In genomic region chr6:53361549-53362031, GRCh38 we compare ENCODE assay signal across 7 cellular contexts. TPM values are rescaled to one million over a fixed set of nuclear protein-coding genes. Genes with fewer than 3 reads are reported as not detected.
DNase-seq lines count a peak whose midpoint lies in the region; ATAC-seq and TF ChIP-seq lines count a peak whose summit lies in the region.

No MANE protein-coding gene starts in this region.

- H3K4me1 ChIP-seq in RWPE2 (ENCODE audit: insufficient read depth, poor library complexity, severe bottlenecking) (peaks cover 14% of the 10 kb centered on the region), skeletal muscle satellite cell (ENCODE audit: control insufficient read depth, insufficient read depth, low read length) (peaks cover 34% of the 10 kb centered on the region)

- peak overlapping the region; percentile 19 for H3K4me2 ChIP-seq in skeletal muscle satellite cell (ENCODE audit: low read length)

- TF ChIP-seq CTCF in RWPE2 (IDR thresholded peaks at IDR 0.05; ENCODE audit: poor library complexity, severe bottlenecking): no peak

- peak; percentile 27 for DNase-seq in H4 (ENCODE audit: low spot score)
- DNase-seq in RWPE2 (ENCODE audit: low spot score): no peak
- peak; percentile 70 for DNase-seq in astrocyte of the hippocampus (ENCODE audit: low read depth, low spot score)
- no peak for DNase-seq in sciatic nerve (ENCODE audit: low spot score)
- no peak for DNase-seq in NCI-H526 treated with DMSO at 0.1 percent for 48 hours (lab: John Stamatoyannopoulos, UW)

- ATAC-seq in RWPE2 (ENCODE audit: low read depth) (peak; percentile 13; the same call in 1 of the 3 replicates), sciatic nerve (no peak), GM18517 (IDR thresholded peaks at IDR 0.05; ENCODE audit: unreplicated experiment) (no peak)

- H3K27ac ChIP-seq in RWPE2 (ENCODE audit: poor library complexity, severe bottlenecking): no peak overlapping the region

- H3K36me3 ChIP-seq in RWPE2 (ENCODE audit: low read depth) (no peaks in the 10 kb centered on the region), skeletal muscle satellite cell (ENCODE audit: insufficient read depth, low read length) (no peaks in the 10 kb centered on the region)

- H3K27me3 ChIP-seq in RWPE2 (ENCODE audit: insufficient read depth, poor library complexity, severe bottlenecking): no peaks in the 10 kb centered on the region
- no peaks in the 10 kb centered on the region for H3K27me3 ChIP-seq in skeletal muscle satellite cell (ENCODE audit: control insufficient read depth, insufficient read depth, low read length)

- H3K4me3 ChIP-seq in RWPE2 (ENCODE audit: severe bottlenecking): no peak overlapping the region
- peak overlapping the region; percentile 15 for H3K4me3 ChIP-seq in skeletal muscle satellite cell (ENCODE audit: low read length)

- H3K9ac ChIP-seq in skeletal muscle satellite cell (ENCODE audit: low read depth, low read length): no peak overlapping the region

- H3K9me3 ChIP-seq in RWPE2 (ENCODE audit: severe bottlenecking) (no peaks in the 10 kb centered on the region), skeletal muscle satellite cell (replicated peaks; ENCODE audit: low read length) (no peaks in the 10 kb centered on the region)

- intact Hi-C loops in sciatic nerve (cut with DNase I): no loop called here

RNA-seq across cellular contexts. Expression of gene ELOVL5, which starts 12.8 kb away (rescaled TPM):
- 102 and 131 TPM in 2 replicates for total RNA-seq in H4 (2014; rRNA removed; shearing (Covaris generic))
- 51.8 and 57.8 TPM in 2 replicates for total RNA-seq in skeletal muscle satellite cell (2012; rRNA removed)
- 115 TPM for total RNA-seq in sciatic nerve

Comparison
In these comparisons a context has a peak if more than half of its experiments do, and no peak if none do; other contexts are left out.
1. DNase-seq: peak in H4 (single experiment) and astrocyte of the hippocampus (single experiment); none in RWPE2 (single experiment), sciatic nerve (single experiment) and NCI-H526 treated with DMSO at 0.1 percent for 48 hours (single experiment).